ENCODE assay signal across 8 cellular contexts in genomic region chr6:2764610-2765165, GRCh38. TPM values are rescaled to one million over a fixed set of nuclear protein-coding genes. Genes with fewer than 3 reads are reported as not detected.
DNase-seq lines count a peak whose midpoint lies in the region; ATAC-seq and TF ChIP-seq lines count a peak whose summit lies in the region.

No MANE protein-coding gene starts in this region.

- DNase-seq in DMS153 (lab: John Stamatoyannopoulos, UW) (peak; percentile 38), HUDEP-2 (lab: John Stamatoyannopoulos, UW; ENCODE audit: unreplicated experiment in 76 of 76) (peak in 47 of 76 experiments; percentile 25 to 100 (median 45)), Panc1 (ENCODE audit: low read depth, low spot score) (no peak), fibroblast of the conjunctiva (ENCODE audit: low read depth) (peak; percentile 68), thoracic aorta (ENCODE audit: low spot score) (no peak)

- H3K27ac ChIP-seq in Panc1 (ENCODE audit: low read length) (peak overlapping the region; percentile 97), thoracic aorta (peak overlapping the region; percentile 78 to 89)

- H3K36me3 ChIP-seq in Panc1 (ENCODE audit: control insufficient read depth, insufficient read depth, low read length) (no peaks in the 10 kb centered on the region; the same call in 1 of the 2 replicates), neuron (ENCODE audit: insufficient read depth, low read length) (no peaks in the 10 kb centered on the region), thoracic aorta (no peaks in the 10 kb centered on the region)

- no TSS peak for BruUV-seq in Panc1 (replicated peaks; lab: Mats Ljungman, UMichigan)

- in situ Hi-C loops in Panc1 (cut with HindIII; ENCODE audit: low pct_unique_long_range_greater_than_20kb, low sequenced_read_pairs) = no loop called here

- H3K4me1 ChIP-seq in Panc1 (ENCODE audit: control insufficient read depth, insufficient read depth, low read length) (peaks cover 28% of the 10 kb centered on the region), neuron (ENCODE audit: insufficient read depth, low read length) (peaks cover 18% of the 10 kb centered on the region), thoracic aorta (ENCODE audit: control insufficient read depth in 1 of 2, low read depth in 2 of 2) (peaks cover 16 to 25% of the 10 kb centered on the region in 2 donors)

- H3K4me1 Mint-ChIP-seq in activated T-helper 17 cell treated with anti-CD3 and anti-CD28 coated beads, Interleukin-2, amount 50 U/mL, for 72 hours = peaks cover 32% of the 10 kb centered on the region

- H3K27me3 Mint-ChIP-seq in activated T-helper 17 cell treated with anti-CD3 and anti-CD28 coated beads, Interleukin-2, amount 50 U/mL, for 72 hours = no peaks in the 10 kb centered on the region

- no peaks in the 10 kb centered on the region for H3K27me3 ChIP-seq in Panc1 (ENCODE audit: control insufficient read depth, insufficient read depth, low read length)
- H3K27me3 ChIP-seq in neuron (ENCODE audit: insufficient read depth, low read length) = no peaks in the 10 kb centered on the region
- H3K27me3 ChIP-seq in thoracic aorta (replicated peaks; ENCODE audit: insufficient read depth) = no peaks in the 10 kb centered on the region

- intact Hi-C loops in Panc1 (cut with micrococcal nuclease; ENCODE audit: unreplicated experiment) = no loop called here

- POLR2A ChIA-PET in Panc1 (lab: Charles Lee) = interaction anchor here (0.6 to 1.4 kb wide), 4 partner anchors 8 to 647 kb away, joined by 4 to 5 read pairs (median 4); no protein-coding TSS in a partner anchor

- H2AFZ ChIP-seq in neuron (ENCODE audit: low read depth, low read length) = peak overlapping the region; percentile 96

- TF ChIP-seq CTCF in Panc1 (IDR thresholded peaks at IDR 0.05) (no peak), thoracic aorta (IDR thresholded peaks at IDR 0.05) (no peak)

- H3K9me3 ChIP-seq in Panc1 (ENCODE audit: control insufficient read depth, insufficient read depth, low read depth, low read length) = 0 out of 2 replicates have a peak, but pooled peaks cover 5% of the 10 kb centered on the region
- H3K9me3 ChIP-seq in neuron (ENCODE audit: low read length) = no peaks in the 10 kb centered on the region
- no peaks in the 10 kb centered on the region for H3K9me3 ChIP-seq in thoracic aorta

- ATAC-seq in GM21381 (IDR thresholded peaks at IDR 0.05; ENCODE audit: unreplicated experiment) = peak; percentile 47
- peak; percentile 93 for ATAC-seq in Panc1
- ATAC-seq in activated T-helper 17 cell treated with anti-CD3 and anti-CD28 coated beads, Interleukin-2, amount 50 U/mL, for 72 hours (replicated peaks) = peak; percentile 81
- peak; percentile 70 for ATAC-seq in thoracic aorta (ENCODE audit: insufficient number of reproducible peaks, low FRiP score, low read depth)

- H3K4me3 Mint-ChIP-seq in activated T-helper 17 cell treated with anti-CD3 and anti-CD28 coated beads, Interleukin-2, amount 50 U/mL, for 72 hours = peak overlapping the region; percentile 91

- H3K36me3 Mint-ChIP-seq in activated T-helper 17 cell treated with anti-CD3 and anti-CD28 coated beads, Interleukin-2, amount 50 U/mL, for 72 hours (ENCODE audit: low read depth) = peaks cover 34% of the 10 kb centered on the region

- CTCF ChIA-PET in Panc1 (lab: Charles Lee) = no interaction called here

- peak overlapping the region; percentile 98 for H3K27ac Mint-ChIP-seq in activated T-helper 17 cell treated with anti-CD3 and anti-CD28 coated beads, Interleukin-2, amount 50 U/mL, for 72 hours

- no peaks in the 10 kb centered on the region for H3K9me3 Mint-ChIP-seq in activated T-helper 17 cell treated with anti-CD3 and anti-CD28 coated beads, Interleukin-2, amount 50 U/mL, for 72 hours

- peak overlapping the region; percentile 74 to 89 for H3K4me3 ChIP-seq in Panc1 (ENCODE audit: low read depth in 2 of 2, low read length in 2 of 2)
- H3K4me3 ChIP-seq in neuron (ENCODE audit: low read length) = peak overlapping the region; percentile 89
- peak overlapping the region; percentile 66 for H3K4me3 ChIP-seq in thoracic aorta

RNA-seq across cellular contexts. Expression of gene WRNIP1, which starts 0.5 kb away (rescaled TPM):
- 69.1 TPM for total RNA-seq in Panc1 (2021; ENCODE audit: unreplicated experiment)
- 66.7 TPM for polyA plus RNA-seq in Panc1 (2012; ENCODE audit: insufficient read length)
- total RNA-seq in activated T-helper 17 cell treated with anti-CD3 and anti-CD28 coated beads, Interleukin-2, amount 50 U/mL, for 72 hours = 10 to 100 TPM; 30.4 to 48.5 TPM
- total RNA-seq in thoracic aorta = 10 to 100 TPM; 87.8 to 93.3 TPM

RNA-seq across cellular contexts. Expression of gene MYLK4, which starts 14.0 kb away (rescaled TPM):
- total RNA-seq in Panc1 (2021; ENCODE audit: unreplicated experiment) (0.85 TPM), thoracic aorta (1 to 10 TPM in 1 of 2 donors, under 1 TPM in 1; 0.68 to 2.0 TPM)
- polyA plus RNA-seq in Panc1 (2012; ENCODE audit: insufficient read length) = 0.30 TPM
- total RNA-seq in activated T-helper 17 cell treated with anti-CD3 and anti-CD28 coated beads, Interleukin-2, amount 50 U/mL, for 72 hours = under 1 TPM; 0.21 to 0.28 TPM

Comparison
In these comparisons a context has a peak if more than half of its experiments do, and no peak if none do; other contexts are left out.
1. DNase-seq: peak in DMS153 (single experiment), HUDEP-2 (47 of 76) and fibroblast of the conjunctiva (single experiment); none in Panc1 (single experiment) and thoracic aorta (single experiment).
2. Peak in every context shown above with its lines, with median percentiles within 50 percentile points of each other: ATAC-seq and H3K4me3 ChIP-seq.